ENCODE assay signal across 2 cellular contexts in genomic region chr2:103161456-103162289, GRCh38.
TF ChIP-seq lines count a peak whose summit lies in the region.

No MANE protein-coding gene starts in this region.

TF ChIP-seq in IMR-90, 13 proteins besides CTCF, POLR2A, EP300 and RAD21:
- TF ChIP-seq FOS (IDR thresholded peaks at IDR 0.05; ENCODE audit: low read depth, low read length): no peak
- TF ChIP-seq CEBPB (IDR thresholded peaks at IDR 0.05; ENCODE audit: low read depth, low read length): no peak
- peak; percentile 45 for TF ChIP-seq SMC3 (IDR thresholded peaks at IDR 0.05; ENCODE audit: low read depth, low read length)

TF ChIP-seq in endothelial cell of umbilical vein, 7 proteins besides CTCF, POLR2A, EP300 and RAD21:
- TF ChIP-seq POLR2AphosphoS5 (IDR thresholded peaks at IDR 0.05; ENCODE audit: insufficient read depth, low read depth, low read length): no peak
- TF ChIP-seq MAX (IDR thresholded peaks at IDR 0.05; ENCODE audit: insufficient read depth, insufficient read length): no peak
- no peak for TF ChIP-seq JUN (IDR thresholded peaks at IDR 0.05; ENCODE audit: borderline replicate concordance, insufficient read depth, insufficient read length, low read depth)
- no peak for TF ChIP-seq MYC (IDR thresholded peaks at IDR 0.05; ENCODE audit: low read depth, low read length)
- no peak for TF ChIP-seq EZH2 (IDR thresholded peaks at IDR 0.05; ENCODE audit: borderline replicate concordance, low read depth, low read length, severe bottlenecking)
- TF ChIP-seq GATA2 (IDR thresholded peaks at IDR 0.05; ENCODE audit: insufficient read depth, insufficient read length, low read depth, low read length): no peak
- no peak for TF ChIP-seq FOS (IDR thresholded peaks at IDR 0.05; ENCODE audit: borderline replicate concordance, insufficient read depth, low read length)
